11 cellular contexts compared by ENCODE assay signal in the genomic region with DNA sequence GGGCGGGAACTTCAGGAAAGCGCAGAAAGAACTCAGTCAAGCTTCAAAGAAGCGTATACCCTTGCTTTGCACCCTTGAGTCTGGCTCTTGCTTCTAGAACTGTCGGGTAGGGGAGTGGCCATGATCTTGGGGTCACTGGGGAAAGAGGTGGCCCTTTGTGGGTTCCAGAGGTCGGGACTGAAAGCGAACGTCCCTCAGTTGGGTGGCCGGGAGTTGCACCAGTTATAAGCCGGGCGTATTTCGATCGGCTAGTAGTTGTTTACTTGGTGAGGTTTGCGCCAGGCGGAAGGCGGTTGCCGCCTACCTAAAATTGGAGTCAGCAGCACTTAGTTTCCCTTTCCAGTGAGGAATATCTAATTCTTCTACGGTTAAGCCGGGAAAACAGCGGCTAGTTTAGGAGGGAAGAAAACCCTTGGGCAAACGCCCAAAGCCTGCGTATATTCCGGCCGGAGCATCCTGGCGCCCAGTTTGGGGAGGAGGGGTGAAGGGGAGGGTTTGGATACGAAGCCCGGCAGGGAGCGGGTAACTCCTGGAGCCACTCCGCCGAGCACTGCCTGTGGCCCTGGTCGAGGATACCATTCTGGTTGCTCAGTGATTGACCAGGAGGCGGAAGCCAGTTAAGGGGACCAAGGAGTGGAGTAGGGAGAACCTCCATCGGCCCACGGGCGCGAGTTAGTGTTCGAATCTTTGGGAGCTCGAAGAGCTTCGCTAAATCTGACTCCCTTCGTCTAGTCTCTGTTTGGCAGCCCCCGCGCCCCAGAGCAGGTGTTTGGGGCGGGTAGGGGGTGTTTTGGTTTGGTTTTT. TPM values are rescaled to one million over a fixed set of nuclear protein-coding genes. Genes with fewer than 3 reads are reported as not detected.
A peak's percentile ranks its signal among the peaks of the same experiment; 100 is the strongest.
DNase-seq lines count a peak whose midpoint lies in the region; FAIRE-seq and TF ChIP-seq lines count a peak whose summit lies in the region.
"Had no signal": no experiment of that assay in that cellular context is flagged by ENCODE, and none has a peak within 500 bp of the region (broad histone marks: within the 10 kb centered on the region; RNA-seq: fewer than 3 reads in every experiment).

No MANE protein-coding gene starts in this region.

- DNase-seq in 8988T (peak; percentile 24), HAP-1 (ENCODE audit: low spot score in 2 of 2) (peak in 1 of 2 experiments; percentile 24), astrocyte (ENCODE audit: low read depth) (no peak), NAMALWA (ENCODE audit: low spot score) (no peak), DMS153 treated with DMSO at 0.1 percent for 48 hours (lab: John Stamatoyannopoulos, UW; ENCODE audit: unreplicated experiment) (no peak), Ammon's horn (ENCODE audit: low spot score) (no peak)
- DNase-seq in stimulated activated CD4-positive, alpha-beta T cell treated with anti-CD3 and anti-CD28 coated beads, Interleukin-12 subunit alpha, Interleukin-12 subunit beta, amount 100 ng/mL, for 4 hours: no peak
- DNase-seq: DND-41, thyroid gland had no signal

- H3K36me3 ChIP-seq in HAP-1 (replicated peaks) (peaks cover 7% of the 10 kb centered on the region), astrocyte (ENCODE audit: insufficient read depth, low read length) (no peaks in the 10 kb centered on the region), liver (ENCODE audit: control insufficient read depth in 4 of 4, insufficient read depth in 3 of 4, low read depth in 1 of 4, low read length in 3 of 4) (no peaks in the 10 kb centered on the region)
- H3K36me3 ChIP-seq: thyroid gland had no signal

- H3K9me3 ChIP-seq in HAP-1: peaks cover 3% of the 10 kb centered on the region; the same call in 1 of the 2 replicates
- peaks cover 3% of the 10 kb centered on the region for H3K9me3 ChIP-seq in astrocyte (ENCODE audit: insufficient read depth, low read depth, low read length)
- H3K9me3 ChIP-seq in liver (ENCODE audit: control insufficient read depth in 4 of 4, low read length in 3 of 4): no peaks in the 10 kb centered on the region
- H3K9me3 ChIP-seq: thyroid gland had no signal

- H4K20me1 ChIP-seq in astrocyte (ENCODE audit: insufficient read depth, low read length): peaks cover 6% of the 10 kb centered on the region

- in situ Hi-C loops in HAP-1 (cut with MboI; ENCODE audit: low sequenced_read_pairs): no loop called here

- WGBS in liver: 4% methylated on average over 42 of the region's 42 CpGs

- TF ChIP-seq CTCF in astrocyte (IDR thresholded peaks at IDR 0.05; ENCODE audit: insufficient read depth, low read depth, low read length) (no peak), liver (IDR thresholded peaks at IDR 0.05; ENCODE audit: low read depth, low read length, missing input control) (no peak)

- H3K27me3 ChIP-seq in HAP-1 (ENCODE audit: low read depth) (no peaks in the 10 kb centered on the region), astrocyte (ENCODE audit: insufficient read depth, low read length) (peaks cover 92% of the 10 kb centered on the region), liver (ENCODE audit: control insufficient read depth in 4 of 4, insufficient read depth in 4 of 4, low read length in 3 of 4) (peaks cover 0 to 46% (median 26%) of the 10 kb centered on the region in 4 donors)

- H2AFZ ChIP-seq in astrocyte (ENCODE audit: low read depth, low read length): no peak overlapping the region

- TF ChIP-seq RAD21 in liver (IDR thresholded peaks at IDR 0.05): no peak

- H3K4me3 Mint-ChIP-seq in astrocyte (ENCODE audit: unreplicated experiment): no peak overlapping the region

- H3K4me1 ChIP-seq in HAP-1 (peaks cover 9% of the 10 kb centered on the region; the same call in 1 of the 2 replicates), astrocyte (ENCODE audit: insufficient read depth, low read length) (no peaks in the 10 kb centered on the region), liver (ENCODE audit: control insufficient read depth in 4 of 4, insufficient read depth in 4 of 4, low read length in 3 of 4) (peaks cover 17 to 53% (median 30%) of the 10 kb centered on the region in 4 donors)

- H3K4me3 ChIP-seq in HAP-1: peak overlapping the region; percentile 59
- H3K4me3 ChIP-seq in astrocyte (ENCODE audit: insufficient read depth, low read depth, low read length): no peak overlapping the region
- H3K4me3 ChIP-seq in liver (ENCODE audit: low read depth in 1 of 3, low read length in 3 of 3): peak overlapping the region in 2 of 3 donors; percentile 38 to 45
- H3K4me3 ChIP-seq: thyroid gland had no signal

- no peaks in the 10 kb centered on the region for H3K79me2 ChIP-seq in astrocyte (ENCODE audit: insufficient read depth, low read length)

- FAIRE-seq in astrocyte (lab: Jason Lieb, UNC): no peak

- H3K9ac ChIP-seq in astrocyte (ENCODE audit: low read length) (no peak overlapping the region), liver (ENCODE audit: low read depth in 1 of 2, low read length in 2 of 2) (no peak overlapping the region)

- peak overlapping the region; percentile 41 for H3K4me2 ChIP-seq in astrocyte (ENCODE audit: low read length)

- peaks cover 77% of the 10 kb centered on the region for H3K27me3 Mint-ChIP-seq in astrocyte (ENCODE audit: low read depth, unreplicated experiment)

- no peak overlapping the region for H3K27ac ChIP-seq in astrocyte (ENCODE audit: low read depth, low read length)
- no peak overlapping the region for H3K27ac ChIP-seq in liver (ENCODE audit: low read depth in 1 of 2, low read length in 2 of 2)
- H3K27ac ChIP-seq: thyroid gland had no signal

- peaks cover 6% of the 10 kb centered on the region for H3K36me3 Mint-ChIP-seq in astrocyte (ENCODE audit: low read depth, unreplicated experiment)

- peak overlapping the region; percentile 88 for H3K27ac Mint-ChIP-seq in astrocyte (ENCODE audit: unreplicated experiment)

- peaks cover 2% of the 10 kb centered on the region for H3K4me1 Mint-ChIP-seq in astrocyte (ENCODE audit: low read depth, unreplicated experiment)

- H3K9me3 Mint-ChIP-seq in astrocyte (ENCODE audit: unreplicated experiment): peaks cover 41% of the 10 kb centered on the region

TF ChIP-seq in liver, 16 proteins besides CTCF, POLR2A, EP300 and RAD21:
- TF ChIP-seq NR2F2 (IDR thresholded peaks at IDR 0.05) (no peak), HNF4G (IDR thresholded peaks at IDR 0.05) (no peak), RXRA (IDR thresholded peaks at IDR 0.05) (no peak), FOXA1 (IDR thresholded peaks at IDR 0.05) (no peak), SP1 (IDR thresholded peaks at IDR 0.05) (no peak), YY1 (IDR thresholded peaks at IDR 0.05) (no peak), EGR1 (IDR thresholded peaks at IDR 0.05; ENCODE audit: low read depth in 2 of 2) (no peak), GABPA (IDR thresholded peaks at IDR 0.05 in 1 of 2, conservative IDR thresholded peaks at IDR 0.05 in 1 of 2) (no peak), TAF1 (conservative IDR thresholded peaks at IDR 0.05) (no peak), JUND (IDR thresholded peaks at IDR 0.05) (no peak)
- TF ChIP-seq, protein P1, sequence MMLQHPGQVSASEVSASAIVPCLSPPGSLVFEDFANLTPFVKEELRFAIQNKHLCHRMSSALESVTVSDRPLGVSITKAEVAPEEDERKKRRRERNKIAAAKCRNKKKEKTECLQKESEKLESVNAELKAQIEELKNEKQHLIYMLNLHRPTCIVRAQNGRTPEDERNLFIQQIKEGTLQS (IDR thresholded peaks at IDR 0.05): no peak
- TF ChIP-seq, protein P2, sequence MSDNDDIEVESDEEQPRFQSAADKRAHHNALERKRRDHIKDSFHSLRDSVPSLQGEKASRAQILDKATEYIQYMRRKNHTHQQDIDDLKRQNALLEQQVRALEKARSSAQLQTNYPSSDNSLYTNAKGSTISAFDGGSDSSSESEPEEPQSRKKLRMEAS (IDR thresholded peaks at IDR 0.05): no peak
- TF ChIP-seq, protein P3, sequence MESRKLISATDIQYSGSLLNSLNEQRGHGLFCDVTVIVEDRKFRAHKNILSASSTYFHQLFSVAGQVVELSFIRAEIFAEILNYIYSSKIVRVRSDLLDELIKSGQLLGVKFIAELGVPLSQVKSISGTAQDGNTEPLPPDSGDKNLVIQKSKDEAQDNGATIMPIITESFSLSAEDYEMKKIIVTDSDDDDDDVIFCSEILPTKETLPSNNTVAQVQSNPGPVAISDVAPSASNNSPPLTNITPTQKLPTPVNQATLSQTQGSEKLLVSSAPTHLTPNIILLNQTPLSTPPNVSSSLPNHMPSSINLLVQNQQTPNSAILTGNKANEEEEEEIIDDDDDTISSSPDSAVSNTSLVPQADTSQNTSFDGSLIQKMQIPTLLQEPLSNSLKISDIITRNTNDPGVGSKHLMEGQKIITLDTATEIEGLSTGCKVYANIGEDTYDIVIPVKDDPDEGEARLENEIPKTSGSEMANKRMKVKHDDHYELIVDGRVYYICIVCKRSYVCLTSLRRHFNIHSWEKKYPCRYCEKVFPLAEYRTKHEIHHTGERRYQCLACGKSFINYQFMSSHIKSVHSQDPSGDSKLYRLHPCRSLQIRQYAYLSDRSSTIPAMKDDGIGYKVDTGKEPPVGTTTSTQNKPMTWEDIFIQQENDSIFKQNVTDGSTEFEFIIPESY (IDR thresholded peaks at IDR 0.05): no peak

RNA-seq across cellular contexts. Expression of a gene that starts 0.8 kb away (rescaled TPM):
- 0.45 and 1.4 TPM in 2 replicates for total RNA-seq in astrocyte
- under 1 TPM in 1 of 2 donors, not detected in 1; 0.05 TPM for total RNA-seq in liver
- polyA plus RNA-seq in liver: under 1 TPM in 1 of 2 donors, not detected in 1; 0.06 TPM
- total RNA-seq: esophagus mucosa had no signal
